ENCODE assay signal across 8 cellular contexts in genomic region chr6:154154389-154154967, GRCh38.
DNase-seq lines count a peak whose midpoint lies in the region; ATAC-seq and TF ChIP-seq lines count a peak whose summit lies in the region.

No MANE protein-coding gene starts in this region.

- no peak overlapping the region for H3K27ac ChIP-seq in SJCRH30
- no peak overlapping the region for H3K27ac ChIP-seq in right atrium auricular region

- no peaks in the 10 kb centered on the region for H3K27me3 Mint-ChIP-seq in activated naive CD4-positive, alpha-beta T cell treated with anti-CD3 and anti-CD28 coated beads for 36 hours (ENCODE audit: low read depth)

- H3K27me3 ChIP-seq in Loucy (ENCODE audit: insufficient read depth, low read length, poor library complexity, severe bottlenecking) (no peaks in the 10 kb centered on the region), SJCRH30 (no peaks in the 10 kb centered on the region), right atrium auricular region (no peaks in the 10 kb centered on the region)

- no peak overlapping the region for H2AFZ ChIP-seq in Loucy (ENCODE audit: low read length)

- H3K27ac Mint-ChIP-seq in activated naive CD4-positive, alpha-beta T cell treated with anti-CD3 and anti-CD28 coated beads for 36 hours, result peak overlapping the region; percentile 41

- H3K4me3 Mint-ChIP-seq in activated naive CD4-positive, alpha-beta T cell treated with anti-CD3 and anti-CD28 coated beads for 36 hours, result no peak overlapping the region

- H3K9me2 ChIP-seq in Loucy (replicated peaks; ENCODE audit: low read depth, low read length), result no peaks in the 10 kb centered on the region

- H3K9ac ChIP-seq in Loucy (ENCODE audit: low read depth, low read length, poor library complexity, severe bottlenecking), result no peak overlapping the region

- H3K9me3 Mint-ChIP-seq in activated naive CD4-positive, alpha-beta T cell treated with anti-CD3 and anti-CD28 coated beads for 36 hours, result no peaks in the 10 kb centered on the region

- peak; percentile 74 for TF ChIP-seq CTCF in Loucy (conservative IDR thresholded peaks at IDR 0.05; ENCODE audit: low read length)
- peak; percentile 69 to 86 for TF ChIP-seq CTCF in right atrium auricular region (IDR thresholded peaks at IDR 0.05)

- peaks cover 3% of the 10 kb centered on the region for H3K36me3 Mint-ChIP-seq in activated naive CD4-positive, alpha-beta T cell treated with anti-CD3 and anti-CD28 coated beads for 36 hours (ENCODE audit: low read depth)

- no peaks in the 10 kb centered on the region for H3F3A ChIP-seq in Loucy (ENCODE audit: low read depth)

- intact Hi-C loops in activated naive CD4-positive, alpha-beta T cell treated with anti-CD3 and anti-CD28 coated beads for 36 hours (cut with micrococcal nuclease), result loop anchor here (1.0 to 5.0 kb wide), 4 partner anchors 216 to 922 kb away; no protein-coding TSS in a partner anchor

- peaks cover 16% of the 10 kb centered on the region for H3K4me1 ChIP-seq in Loucy (ENCODE audit: insufficient read depth, low read length, poor library complexity, severe bottlenecking)
- peaks cover 10% of the 10 kb centered on the region; the same call in 1 of the 2 replicates for H3K4me1 ChIP-seq in SJCRH30
- peaks cover 0 to 17% of the 10 kb centered on the region in 2 donors for H3K4me1 ChIP-seq in right atrium auricular region

- no peaks in the 10 kb centered on the region for H3K9me3 ChIP-seq in Loucy (ENCODE audit: insufficient read depth, low read depth, low read length)
- H3K9me3 ChIP-seq in SJCRH30 (replicated peaks), result peaks cover 7% of the 10 kb centered on the region
- no peaks in the 10 kb centered on the region for H3K9me3 ChIP-seq in right atrium auricular region

- DNase-seq in DMS79 treated with DMSO at 0.1 percent for 48 hours (lab: John Stamatoyannopoulos, UW) (peak; percentile 61), SJCRH30 (peak; percentile 38 to 76), right atrium auricular region (ENCODE audit: low spot score) (peak; percentile 72)
- peak; percentile 82 for DNase-seq in activated naive CD4-positive, alpha-beta T cell treated with anti-CD3 and anti-CD28 coated beads for 36 hours
- DNase-seq in stimulated activated CD4-positive, alpha-beta T cell treated with anti-CD3 and anti-CD28 coated beads, Interleukin-12 subunit alpha, Interleukin-12 subunit beta, amount 100 ng/mL, for 4 hours, result peak; percentile 52

- CTCF ChIA-PET in activated naive CD4-positive, alpha-beta T cell treated with anti-CD3 and anti-CD28 coated beads for 36 hours (lab: Charles Lee), result interaction anchor here (0.5 to 3.6 kb wide), 29 partner anchors 28 to 520 kb away, joined by 3 to 101 read pairs (median 4); no protein-coding TSS in a partner anchor

- H3K36me3 ChIP-seq in Loucy (ENCODE audit: insufficient read depth, low read length) (no peaks in the 10 kb centered on the region), SJCRH30 (no peaks in the 10 kb centered on the region), right atrium auricular region (no peaks in the 10 kb centered on the region)

- no peak overlapping the region for H3K4me2 ChIP-seq in Loucy (ENCODE audit: low read depth, low read length, poor library complexity, severe bottlenecking)

- no peaks in the 10 kb centered on the region for H4K20me1 ChIP-seq in Loucy (ENCODE audit: insufficient read depth, low read length, poor library complexity, severe bottlenecking)

- peaks cover 42% of the 10 kb centered on the region for H3K4me1 Mint-ChIP-seq in activated naive CD4-positive, alpha-beta T cell treated with anti-CD3 and anti-CD28 coated beads for 36 hours (ENCODE audit: low read depth)

- H3K4me3 ChIP-seq in Loucy (ENCODE audit: low read length, poor library complexity, severe bottlenecking), result no peak overlapping the region
- no peak overlapping the region for H3K4me3 ChIP-seq in SJCRH30
- no peak overlapping the region for H3K4me3 ChIP-seq in right atrium auricular region

- ATAC-seq in GM19324 (IDR thresholded peaks at IDR 0.05; ENCODE audit: low FRiP score, unreplicated experiment) (no peak), GM18870 (IDR thresholded peaks at IDR 0.05; ENCODE audit: unreplicated experiment) (no peak)

- no peaks in the 10 kb centered on the region for H3K79me2 ChIP-seq in Loucy (ENCODE audit: insufficient read depth, low read length)
